In genomic region chr14:104724981-104725771, GRCh38 we compare ENCODE assay signal across 7 cellular contexts. TPM values are rescaled to one million over a fixed set of nuclear protein-coding genes. Genes with fewer than 3 reads are reported as not detected.
DNase-seq lines count a peak whose midpoint lies in the region; ATAC-seq and TF ChIP-seq lines count a peak whose summit lies in the region.

No MANE protein-coding gene starts in this region.

- ATAC-seq in GM23338 (peak; percentile 68), esophagus mucosa (peak; percentile 24), HG02623 (IDR thresholded peaks at IDR 0.05; ENCODE audit: unreplicated experiment) (no peak), GM19351 (IDR thresholded peaks at IDR 0.05; ENCODE audit: unreplicated experiment) (no peak)

- POLR2A ChIA-PET in RWPE1 (lab: Yijun Ruan, JAX; ENCODE audit: low non-redundant PET), result interaction anchor here (0.6 to 1.4 kb wide), 3 partner anchors 8 to 117 kb away, joined by 3 to 7 read pairs (median 3); no protein-coding TSS in a partner anchor

- H3K36me3 ChIP-seq in GM23338 (ENCODE audit: insufficient read depth) (no peaks in the 10 kb centered on the region), muscle layer of duodenum (ENCODE audit: control insufficient read depth in 1 of 2, insufficient read depth in 2 of 2, low read length in 2 of 2) (no peaks in the 10 kb centered on the region)

- peak overlapping the region; percentile 62 for H3K4me3 ChIP-seq in GM23338
- H3K4me3 ChIP-seq in muscle layer of duodenum (ENCODE audit: low read depth in 1 of 2, low read length in 2 of 2), result peak overlapping the region; percentile 53 to 79

- CTCF ChIA-PET in RWPE1 (lab: Yijun Ruan, JAX), result interaction anchor here (0.6 to 4.7 kb wide), 5 partner anchors 11 to 45 kb away, joined by 3 to 28 read pairs (median 7); no protein-coding TSS in a partner anchor

- no peak overlapping the region; the same call in 1 of the 2 replicates for H2AFZ ChIP-seq in GM23338

- TF ChIP-seq CTCF in GM23338 (conservative IDR thresholded peaks at IDR 0.05; ENCODE audit: low read depth in 2 of 2) (peak; percentile 23 to 54; a peak in 3 of 4 replicates), RWPE1 (conservative IDR thresholded peaks at IDR 0.05; ENCODE audit: low read depth) (peak; percentile 44)

- H3K27me3 ChIP-seq in GM23338 (ENCODE audit: insufficient read depth) (no peaks in the 10 kb centered on the region), muscle layer of duodenum (ENCODE audit: low read depth, low read length) (no peaks in the 10 kb centered on the region)

- no peaks in the 10 kb centered on the region for H3K79me2 ChIP-seq in GM23338 (replicated peaks; ENCODE audit: insufficient read depth)

- DNase-seq in GM23338 (ENCODE audit: low spot score), result peak; percentile 84
- DNase-seq in RWPE1 (ENCODE audit: low spot score), result no peak
- no peak for DNase-seq in LoVo (ENCODE audit: low spot score)

- peak overlapping the region; percentile 83 for H3K4me2 ChIP-seq in GM23338

- no peaks in the 10 kb centered on the region; the same call in 2 of the 3 replicates for H3K36me3 Mint-ChIP-seq in GM23338 (ENCODE audit: low read depth)

- H4K20me1 ChIP-seq in GM23338 (replicated peaks; ENCODE audit: insufficient read depth), result no peaks in the 10 kb centered on the region

- H3K9me2 ChIP-seq in GM23338 (ENCODE audit: insufficient read depth), result no peaks in the 10 kb centered on the region

- peaks cover 14% of the 10 kb centered on the region for H3K27me3 Mint-ChIP-seq in GM23338 (ENCODE audit: insufficient read depth, low read depth, poor library complexity)

- H3K4me1 ChIP-seq in GM23338 (ENCODE audit: insufficient read depth) (peaks cover 10% of the 10 kb centered on the region; the same call in 1 of the 2 replicates), muscle layer of duodenum (ENCODE audit: control insufficient read depth in 1 of 2, insufficient read depth in 2 of 2, low read length in 2 of 2) (peaks cover 0 to 34% of the 10 kb centered on the region in 2 donors)

- peaks cover 7% of the 10 kb centered on the region; the same call in 2 of the 3 replicates for H3K4me1 Mint-ChIP-seq in GM23338

- H3K27ac Mint-ChIP-seq in GM23338, result no peak overlapping the region

- H3K4me3 Mint-ChIP-seq in GM23338, result peak overlapping the region; percentile 75

- peaks cover 4% of the 10 kb centered on the region; the same call in 2 of the 3 replicates for H3K9me3 Mint-ChIP-seq in GM23338

- H3K27ac ChIP-seq in GM23338 (ENCODE audit: low read depth) (no peak overlapping the region), RWPE1 (peak overlapping the region; percentile 81), muscle layer of duodenum (ENCODE audit: low read length) (no peak overlapping the region)

- no peaks in the 10 kb centered on the region for H3K9me3 ChIP-seq in muscle layer of duodenum (ENCODE audit: control insufficient read depth in 1 of 2, low read length in 2 of 2)

- H3F3A ChIP-seq in GM23338 (replicated peaks; ENCODE audit: low read depth), result no peaks in the 10 kb centered on the region; the same call in 1 of the 2 replicates

TF ChIP-seq in GM23338, 12 proteins besides CTCF, POLR2A, EP300 and RAD21 (continues in another document):
- no peak for TF ChIP-seq EZH2 (IDR thresholded peaks at IDR 0.05; ENCODE audit: low read depth, unreplicated experiment)
- TF ChIP-seq ETS1 (IDR thresholded peaks at IDR 0.05), result no peak
- TF ChIP-seq CREB1 (CRISPR knock-in tag; IDR thresholded peaks at IDR 0.05; ENCODE audit: low read depth), result no peak
- TF ChIP-seq EZH2phosphoT487 (IDR thresholded peaks at IDR 0.05; ENCODE audit: unreplicated experiment), result no peak
- no peak for TF ChIP-seq REST (IDR thresholded peaks at IDR 0.05; ENCODE audit: unreplicated experiment)
- no peak for TF ChIP-seq ZNF331 (CRISPR knock-in tag; IDR thresholded peaks at IDR 0.05; ENCODE audit: low read depth)
- TF ChIP-seq JUNB (IDR thresholded peaks at IDR 0.05; ENCODE audit: unreplicated experiment), result no peak
- no peak for TF ChIP-seq STAT1 (IDR thresholded peaks at IDR 0.05; ENCODE audit: unreplicated experiment)

RNA-seq across cellular contexts. Expression of gene ADSS1, which starts 1.1 kb away (rescaled TPM):
- 4.3 and 11.6 TPM in 2 replicates for total RNA-seq in GM23338 (2014; rRNA removed; shearing (Covaris generic))
- 9.5 and 12.4 TPM in 2 replicates for polyA plus RNA-seq in GM23338 (2016; fragmentation: Nextera tagmentation; extraction: Ambion mirVana)
- total RNA-seq in esophagus mucosa, result 5.7 TPM

RNA-seq across cellular contexts. Expression of gene SIVA1, which starts 27.8 kb away (rescaled TPM):
- total RNA-seq in GM23338 (2014; rRNA removed; shearing (Covaris generic)), result 381 and 392 TPM in 2 replicates
- polyA plus RNA-seq in GM23338 (2016; fragmentation: Nextera tagmentation; extraction: Ambion mirVana), result 215 and 225 TPM in 2 replicates
- total RNA-seq in esophagus mucosa, result 51.6 TPM

RNA-seq across cellular contexts. Expression of gene INF2, which starts 35.8 kb away (rescaled TPM):
- 52.4 and 75.5 TPM in 2 replicates for total RNA-seq in GM23338 (2014; rRNA removed; shearing (Covaris generic))
- 36.7 and 37.2 TPM in 2 replicates for polyA plus RNA-seq in GM23338 (2016; fragmentation: Nextera tagmentation; extraction: Ambion mirVana)
- 28.4 TPM for total RNA-seq in esophagus mucosa

Comparison
In these comparisons a context has a peak if more than half of its experiments do, and no peak if none do; other contexts are left out.
1. ATAC-seq: peak in GM23338 (single experiment) and esophagus mucosa (single experiment); none in HG02623 (single experiment) and GM19351 (single experiment).